Comparison of ENCODE assay signal across 9 cellular contexts in genomic region chr12:26119391-26119981, GRCh38. TPM values are rescaled to one million over a fixed set of nuclear protein-coding genes. Genes with fewer than 3 reads are reported as not detected.
DNase-seq lines count a peak whose midpoint lies in the region; FAIRE-seq and TF ChIP-seq lines count a peak whose summit lies in the region.
"Had no signal": no experiment of that assay in that cellular context is flagged by ENCODE, and none has a peak within 500 bp of the region (broad histone marks: within the 10 kb centered on the region; RNA-seq: fewer than 3 reads in every experiment).

No MANE protein-coding gene starts in this region.

- H3K4me2 ChIP-seq in smooth muscle cell, result no peak overlapping the region
- H3K4me2 ChIP-seq: BLaER1 had no signal

- peaks cover 13% of the 10 kb centered on the region for H3F3A ChIP-seq in smooth muscle cell (ENCODE audit: low read depth)

- H3K79me2 ChIP-seq in smooth muscle cell (ENCODE audit: low read depth), result no peaks in the 10 kb centered on the region

- FAIRE-seq in frontal cortex (lab: Jason Lieb, UNC), result peak; percentile 81

- peak; percentile 63 for TF ChIP-seq CTCF in smooth muscle cell (IDR thresholded peaks at IDR 0.05; ENCODE audit: borderline replicate concordance, insufficient read depth, poor library complexity, severe bottlenecking)

- peaks cover 2% of the 10 kb centered on the region for H3K4me1 ChIP-seq in smooth muscle cell (ENCODE audit: low read depth)

- H2AFZ ChIP-seq in smooth muscle cell (ENCODE audit: low read depth), result no peak overlapping the region

- H3K9me3 ChIP-seq in smooth muscle cell (replicated peaks; ENCODE audit: low read depth), result no peaks in the 10 kb centered on the region
- H3K9me3 ChIP-seq: BLaER1 had no signal

- peaks cover 3% of the 10 kb centered on the region for H3K27me3 ChIP-seq in smooth muscle cell (ENCODE audit: low read depth)

- DNase-seq in NCI-H1092 treated with DMSO at 0.1 percent for 48 hours (lab: John Stamatoyannopoulos, UW), result peak; percentile 13
- no peak for DNase-seq in NCI-H1092 (lab: John Stamatoyannopoulos, UW)
- DNase-seq in KG1 (lab: John Stamatoyannopoulos, UW), result peak; percentile 82
- DNase-seq in SW480 (ENCODE audit: low spot score), result peak; percentile 90
- no peak for DNase-seq in frontal cortex (ENCODE audit: low spot score in 2 of 2)
- no peak for DNase-seq in smooth muscle cell (lab: John Stamatoyannopoulos, UW; ENCODE audit: unreplicated experiment)
- DNase-seq in NCI-H1694 treated with DMSO at 0.1 percent for 48 hours (lab: John Stamatoyannopoulos, UW), result no peak
- DNase-seq in GOT3 (lab: John Stamatoyannopoulos, UW), result no peak

- H3K27ac ChIP-seq in smooth muscle cell (ENCODE audit: low read depth), result no peak overlapping the region
- H3K27ac ChIP-seq: BLaER1 had no signal

- no peaks in the 10 kb centered on the region for H3K36me3 ChIP-seq in smooth muscle cell (ENCODE audit: low read depth)
- H3K36me3 ChIP-seq: BLaER1 had no signal

- no peaks in the 10 kb centered on the region for H4K20me1 ChIP-seq in smooth muscle cell (ENCODE audit: low read depth)

- no peak overlapping the region for H3K9ac ChIP-seq in smooth muscle cell (ENCODE audit: low read depth)
- H3K9ac ChIP-seq: BLaER1 had no signal

- H3K4me3 ChIP-seq in smooth muscle cell, result no peak overlapping the region
- H3K4me3 ChIP-seq: BLaER1 had no signal

- 22% methylated on average over 2 of the region's 2 CpGs for WGBS in smooth muscle cell (ENCODE audit: low lambda C conversion rate)

RNA-seq across cellular contexts. Expression of gene BHLHE41, which starts 5.4 kb away (rescaled TPM):
- total RNA-seq in frontal cortex, result 0.41 TPM
- total RNA-seq in smooth muscle cell, result 4.4 and 6.0 TPM in 2 replicates
- polyA plus RNA-seq in smooth muscle cell, result 10.3 and 10.6 TPM in 2 replicates

Comparison
In these comparisons a context has a peak if more than half of its experiments do, and no peak if none do; other contexts are left out.
1. DNase-seq: peak in NCI-H1092 treated with DMSO at 0.1 percent for 48 hours (single experiment), KG1 (single experiment) and SW480 (single experiment); none in NCI-H1092 (single experiment), frontal cortex (0 of 2), smooth muscle cell (single experiment), NCI-H1694 treated with DMSO at 0.1 percent for 48 hours (single experiment) and GOT3 (single experiment).